Comparison of ENCODE assay signal across 23 cellular contexts in genomic region chr14:37413504-37414003, GRCh38.
"Had no signal": no experiment of that assay in that cellular context is flagged by ENCODE, and none has a peak within 500 bp of the region (broad histone marks: within the 10 kb centered on the region; RNA-seq: fewer than 3 reads in every experiment).

No MANE protein-coding gene starts in this region.

- DNase-seq: activated CD4-positive, alpha-beta T cell treated with anti-CD3 and anti-CD28 coated beads for 48 hours; activated CD4-positive, alpha-beta T cell treated with anti-CD3 and anti-CD28 coated beads, Interleukin-2, amount 50 U/mL, for 4 hours; activated CD4-positive, CD25-positive, alpha-beta regulatory T cell treated with anti-CD3 and anti-CD28 coated beads, Interleukin-2, amount 50 U/mL, for 72 hours; activated CD8-positive, alpha-beta memory T cell treated with anti-CD3 and anti-CD28 coated beads, Interleukin-2, amount 50 U/mL, for 48 hours; activated CD8-positive, alpha-beta T cell treated with anti-CD3 and anti-CD28 coated beads, Interleukin-2, amount 10 ng/mL, durations not matched to agents 7 days and 5 days; activated naive CD4-positive, alpha-beta T cell; activated T-cell treated with anti-CD3 and anti-CD28 coated beads, Interleukin-2, amount 50 U/mL, for 1 hour; aorta; caudate nucleus; Kasumi-1; NCI-H1048; NCI-H146; NCI-H1930; NCI-H2171; NCI-H2227 treated with DMSO at 0.1 percent for 48 hours; NCI-H446 treated with DMSO at 0.1 percent for 48 hours; NCI-H524 treated with DMSO at 0.1 percent for 48 hours; NCI-H748 treated with DMSO at 0.1 percent for 48 hours; T-helper 1 cell; WERI-Rb-1 had no signal

- H3K27ac Mint-ChIP-seq: activated CD8-positive, alpha-beta T cell treated with anti-CD3 and anti-CD28 coated beads, Interleukin-2, amount 10 ng/mL, durations not matched to agents 7 days and 5 days; activated naive CD4-positive, alpha-beta T cell treated with anti-CD3 and anti-CD28 coated beads, Interleukin-2, amount 50 U/mL, for 24 hours had no signal

- H3K27me3 Mint-ChIP-seq: activated naive CD4-positive, alpha-beta T cell treated with anti-CD3 and anti-CD28 coated beads, Interleukin-2, amount 50 U/mL, for 24 hours had no signal

- H3K36me3 Mint-ChIP-seq: activated naive CD4-positive, alpha-beta T cell treated with anti-CD3 and anti-CD28 coated beads, Interleukin-2, amount 50 U/mL, for 24 hours had no signal

- H3K4me1 Mint-ChIP-seq: activated naive CD4-positive, alpha-beta T cell treated with anti-CD3 and anti-CD28 coated beads, Interleukin-2, amount 50 U/mL, for 24 hours had no signal

- H3K36me3 ChIP-seq: breast epithelium, WERI-Rb-1 had no signal

- H3K4me3 ChIP-seq: breast epithelium, SK-N-MC had no signal

- H3K4me3 Mint-ChIP-seq: activated CD8-positive, alpha-beta T cell treated with anti-CD3 and anti-CD28 coated beads, Interleukin-2, amount 10 ng/mL, durations not matched to agents 7 days and 5 days; activated naive CD4-positive, alpha-beta T cell treated with anti-CD3 and anti-CD28 coated beads, Interleukin-2, amount 50 U/mL, for 24 hours had no signal

- H3K27ac ChIP-seq: breast epithelium, SK-N-MC, WERI-Rb-1 had no signal

- H3K4me1 ChIP-seq: breast epithelium had no signal

- H3K9me3 ChIP-seq: breast epithelium had no signal

- H3K27me3 ChIP-seq: breast epithelium had no signal
